8 cellular contexts compared by ENCODE assay signal in the genomic region with DNA sequence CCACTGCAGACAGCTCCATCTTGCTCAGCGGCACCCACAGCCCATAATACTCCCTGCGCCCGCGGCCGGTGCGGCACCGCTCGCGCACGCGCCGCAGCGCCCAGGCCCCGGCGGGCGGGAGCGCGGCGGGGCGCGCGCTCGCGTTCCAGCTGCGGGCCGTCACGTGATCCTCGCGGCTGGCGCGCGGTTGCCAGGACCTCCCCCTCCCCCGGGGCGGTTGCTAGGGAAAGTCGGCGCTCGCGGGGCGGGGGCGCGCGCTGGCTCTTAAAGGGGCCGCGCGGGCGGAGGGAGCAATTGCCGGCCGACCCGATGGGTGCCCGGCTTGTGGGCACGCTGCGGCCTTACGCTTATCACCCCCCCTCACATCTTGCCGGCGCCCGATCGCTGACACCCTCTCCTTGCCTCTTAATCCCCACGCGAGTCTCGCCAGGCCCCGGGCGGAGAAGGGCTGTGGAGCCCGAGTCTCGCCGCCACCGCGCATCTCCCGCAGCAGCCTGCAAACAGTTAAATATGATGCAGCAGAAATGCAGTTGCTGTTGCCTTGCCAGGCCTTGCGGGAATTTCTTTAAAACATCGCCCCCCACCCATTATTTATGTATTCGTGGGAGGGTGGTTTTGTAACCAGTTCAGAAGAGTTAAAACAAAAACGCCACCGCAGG. TPM values are rescaled to one million over a fixed set of nuclear protein-coding genes. Genes with fewer than 3 reads are reported as not detected.
A peak's percentile ranks its signal among the peaks of the same experiment; 100 is the strongest.
DNase-seq lines count a peak whose midpoint lies in the region; ATAC-seq and TF ChIP-seq lines count a peak whose summit lies in the region.

CBX6 (minus strand) TSS at position 45 of the 659 bp plus-strand sequence; CDS start at position 19, 26 bp downstream.

- TF ChIP-seq CTCF in BE2C (IDR thresholded peaks at IDR 0.05; ENCODE audit: low read depth, low read length), result no peak

- DNase-seq in BE2C, result peak; percentile 97
- DNase-seq in NCI-H748 treated with DMSO at 0.1 percent for 48 hours (lab: John Stamatoyannopoulos, UW), result peak; percentile 57
- DNase-seq in activated CD4-positive, alpha-beta T cell treated with anti-CD3 and anti-CD28 coated beads, Interleukin-2, amount 50 U/mL, for 1 hour, result peak; percentile 94
- peak; percentile 80 for DNase-seq in cortex of kidney (lab: John Stamatoyannopoulos, UW)
- peak; percentile 98 for DNase-seq in left kidney (ENCODE audit: low read depth, low spot score)
- peak; percentile 93 for DNase-seq in stimulated activated CD4-positive, alpha-beta T cell treated with anti-CD3 and anti-CD28 coated beads, Interleukin-1b, Interleukin-23, amount 100 ng/mL, for 48 hours

- H3K9me3 ChIP-seq in BE2C, result no peaks in the 10 kb centered on the region

- peak within 1 kb of the TSS; percentile 90 for H3K4me3 ChIP-seq in BE2C (ENCODE audit: low read depth, low read length)

- H3K36me3 ChIP-seq in BE2C, result peaks cover 27% of the 10 kb centered on the region

- peaks cover 25% of the 10 kb centered on the region for H3K4me1 ChIP-seq in BE2C

- H3K27me3 ChIP-seq in BE2C, result no peaks in the 10 kb centered on the region

- ATAC-seq in GM19372 (IDR thresholded peaks at IDR 0.05; ENCODE audit: low read depth, unreplicated experiment) (peak; percentile 70), HG03565 (IDR thresholded peaks at IDR 0.05; ENCODE audit: unreplicated experiment) (peak; percentile 60)

RNA-seq across cellular contexts. Expression of gene CBX6, which starts in this region (rescaled TPM):
- polyA plus RNA-seq in BE2C (2012; ENCODE audit: insufficient read depth, insufficient read length, low read depth), result 69.0 TPM

Comparison
In these comparisons a context has a peak if more than half of its experiments do, and no peak if none do; other contexts are left out.
1. Peak in every context shown above with its lines: DNase-seq, ATAC-seq and H3K4me3 ChIP-seq.